1 cellular context compared by ENCODE assay signal in genomic region chr1:21946836-21947587, GRCh38.
TF ChIP-seq lines count a peak whose summit lies in the region.

No MANE protein-coding gene starts in this region.

TF ChIP-seq in HepG2, 621 proteins besides CTCF, POLR2A, EP300 and RAD21 (continued from another document and continues in another):
- TF ChIP-seq, protein P1, sequence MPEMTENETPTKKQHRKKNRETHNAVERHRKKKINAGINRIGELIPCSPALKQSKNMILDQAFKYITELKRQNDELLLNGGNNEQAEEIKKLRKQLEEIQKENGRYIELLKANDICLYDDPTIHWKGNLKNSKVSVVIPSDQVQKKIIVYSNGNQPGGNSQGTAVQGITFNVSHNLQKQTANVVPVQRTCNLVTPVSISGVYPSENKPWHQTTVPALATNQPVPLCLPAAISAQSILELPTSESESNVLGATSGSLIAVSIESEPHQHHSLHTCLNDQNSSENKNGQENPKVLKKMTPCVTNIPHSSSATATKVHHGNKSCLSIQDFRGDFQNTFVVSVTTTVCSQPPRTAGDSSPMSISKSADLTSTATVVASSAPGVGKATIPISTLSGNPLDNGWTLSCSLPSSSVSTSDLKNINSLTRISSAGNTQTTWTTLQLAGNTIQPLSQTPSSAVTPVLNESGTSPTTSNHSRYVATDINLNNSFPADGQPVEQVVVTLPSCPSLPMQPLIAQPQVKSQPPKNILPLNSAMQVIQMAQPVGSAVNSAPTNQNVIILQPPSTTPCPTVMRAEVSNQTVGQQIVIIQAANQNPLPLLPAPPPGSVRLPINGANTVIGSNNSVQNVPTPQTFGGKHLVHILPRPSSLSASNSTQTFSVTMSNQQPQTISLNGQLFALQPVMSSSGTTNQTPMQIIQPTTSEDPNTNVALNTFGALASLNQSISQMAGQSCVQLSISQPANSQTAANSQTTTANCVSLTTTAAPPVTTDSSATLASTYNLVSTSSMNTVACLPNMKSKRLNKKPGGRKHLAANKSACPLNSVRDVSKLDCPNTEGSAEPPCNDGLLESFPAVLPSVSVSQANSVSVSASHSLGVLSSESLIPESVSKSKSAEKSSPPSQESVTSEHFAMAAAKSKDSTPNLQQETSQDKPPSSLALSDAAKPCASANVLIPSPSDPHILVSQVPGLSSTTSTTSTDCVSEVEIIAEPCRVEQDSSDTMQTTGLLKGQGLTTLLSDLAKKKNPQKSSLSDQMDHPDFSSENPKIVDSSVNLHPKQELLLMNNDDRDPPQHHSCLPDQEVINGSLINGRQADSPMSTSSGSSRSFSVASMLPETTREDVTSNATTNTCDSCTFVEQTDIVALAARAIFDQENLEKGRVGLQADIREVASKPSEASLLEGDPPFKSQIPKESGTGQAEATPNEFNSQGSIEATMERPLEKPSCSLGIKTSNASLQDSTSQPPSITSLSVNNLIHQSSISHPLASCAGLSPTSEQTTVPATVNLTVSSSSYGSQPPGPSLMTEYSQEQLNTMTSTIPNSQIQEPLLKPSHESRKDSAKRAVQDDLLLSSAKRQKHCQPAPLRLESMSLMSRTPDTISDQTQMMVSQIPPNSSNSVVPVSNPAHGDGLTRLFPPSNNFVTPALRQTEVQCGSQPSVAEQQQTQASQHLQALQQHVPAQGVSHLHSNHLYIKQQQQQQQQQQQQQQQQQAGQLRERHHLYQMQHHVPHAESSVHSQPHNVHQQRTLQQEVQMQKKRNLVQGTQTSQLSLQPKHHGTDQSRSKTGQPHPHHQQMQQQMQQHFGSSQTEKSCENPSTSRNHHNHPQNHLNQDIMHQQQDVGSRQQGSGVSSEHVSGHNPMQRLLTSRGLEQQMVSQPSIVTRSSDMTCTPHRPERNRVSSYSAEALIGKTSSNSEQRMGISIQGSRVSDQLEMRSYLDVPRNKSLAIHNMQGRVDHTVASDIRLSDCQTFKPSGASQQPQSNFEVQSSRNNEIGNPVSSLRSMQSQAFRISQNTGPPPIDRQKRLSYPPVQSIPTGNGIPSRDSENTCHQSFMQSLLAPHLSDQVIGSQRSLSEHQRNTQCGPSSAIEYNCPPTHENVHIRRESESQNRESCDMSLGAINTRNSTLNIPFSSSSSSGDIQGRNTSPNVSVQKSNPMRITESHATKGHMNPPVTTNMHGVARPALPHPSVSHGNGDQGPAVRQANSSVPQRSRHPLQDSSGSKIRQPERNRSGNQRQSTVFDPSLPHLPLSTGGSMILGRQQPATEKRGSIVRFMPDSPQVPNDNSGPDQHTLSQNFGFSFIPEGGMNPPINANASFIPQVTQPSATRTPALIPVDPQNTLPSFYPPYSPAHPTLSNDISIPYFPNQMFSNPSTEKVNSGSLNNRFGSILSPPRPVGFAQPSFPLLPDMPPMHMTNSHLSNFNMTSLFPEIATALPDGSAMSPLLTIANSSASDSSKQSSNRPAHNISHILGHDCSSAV (CRISPR knock-in tag; IDR thresholded peaks at IDR 0.05; ENCODE audit: borderline replicate concordance) = no peak
- TF ChIP-seq ZNF766 (CRISPR knock-in tag; IDR thresholded peaks at IDR 0.05; ENCODE audit: borderline replicate concordance) (no peak), ARHGAP35 (CRISPR knock-in tag; IDR thresholded peaks at IDR 0.05; ENCODE audit: borderline replicate concordance) (no peak), POLR2AphosphoS5 (IDR thresholded peaks at IDR 0.05; ENCODE audit: low read depth, low read length) (no peak), ZSCAN12 (CRISPR knock-in tag; IDR thresholded peaks at IDR 0.05) (peak; percentile 36; the same call in 1 of the 2 replicates), ZSCAN25 (CRISPR knock-in tag; IDR thresholded peaks at IDR 0.05) (0 out of 2 replicates have a peak, but pooled peaks have one; percentile 20), ZFP36 (IDR thresholded peaks at IDR 0.05; ENCODE audit: borderline replicate concordance, low read depth, low read length, partially characterized antibody) (no peak), PRDM10 (CRISPR knock-in tag; IDR thresholded peaks at IDR 0.05; ENCODE audit: low read depth) (no peak), ZNF296 (CRISPR knock-in tag; conservative IDR thresholded peaks at IDR 0.05) (no peak), CCDC6 (CRISPR knock-in tag; IDR thresholded peaks at IDR 0.05) (no peak), MTF1 (CRISPR knock-in tag; IDR thresholded peaks at IDR 0.05) (no peak), SRSF4 (IDR thresholded peaks at IDR 0.05; ENCODE audit: low read depth, low read length, poor library complexity, severe bottlenecking) (no peak), ZNF839 (CRISPR knock-in tag; IDR thresholded peaks at IDR 0.05; ENCODE audit: borderline replicate concordance) (no peak), ZNF232 (CRISPR knock-in tag; IDR thresholded peaks at IDR 0.05; ENCODE audit: borderline replicate concordance) (0 out of 2 replicates have a peak, but pooled peaks have one; percentile 49), ZBTB42 (CRISPR knock-in tag; IDR thresholded peaks at IDR 0.05) (no peak), TMF1 (CRISPR knock-in tag; IDR thresholded peaks at IDR 0.05; ENCODE audit: low read depth) (no peak), ZBTB49 (CRISPR knock-in tag; IDR thresholded peaks at IDR 0.05; ENCODE audit: borderline replicate concordance) (no peak), SRY (CRISPR knock-in tag; IDR thresholded peaks at IDR 0.05) (no peak), ZNF674 (CRISPR knock-in tag; IDR thresholded peaks at IDR 0.05; ENCODE audit: low read depth) (no peak), ZNF687 (CRISPR knock-in tag; IDR thresholded peaks at IDR 0.05) (peak; percentile 96), ZBTB7A (CRISPR knock-in tag; IDR thresholded peaks at IDR 0.05) (no peak), ZNF83 (CRISPR knock-in tag; IDR thresholded peaks at IDR 0.05; ENCODE audit: borderline replicate concordance) (no peak), ZNF589 (CRISPR knock-in tag; conservative IDR thresholded peaks at IDR 0.05) (no peak)
- TF ChIP-seq, protein P2, sequence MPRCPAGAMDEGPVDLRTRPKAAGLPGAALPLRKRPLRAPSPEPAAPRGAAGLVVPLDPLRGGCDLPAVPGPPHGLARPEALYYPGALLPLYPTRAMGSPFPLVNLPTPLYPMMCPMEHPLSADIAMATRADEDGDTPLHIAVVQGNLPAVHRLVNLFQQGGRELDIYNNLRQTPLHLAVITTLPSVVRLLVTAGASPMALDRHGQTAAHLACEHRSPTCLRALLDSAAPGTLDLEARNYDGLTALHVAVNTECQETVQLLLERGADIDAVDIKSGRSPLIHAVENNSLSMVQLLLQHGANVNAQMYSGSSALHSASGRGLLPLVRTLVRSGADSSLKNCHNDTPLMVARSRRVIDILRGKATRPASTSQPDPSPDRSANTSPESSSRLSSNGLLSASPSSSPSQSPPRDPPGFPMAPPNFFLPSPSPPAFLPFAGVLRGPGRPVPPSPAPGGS (CRISPR knock-in tag; IDR thresholded peaks at IDR 0.05) = peak; percentile 92
- TF ChIP-seq, protein P3, sequence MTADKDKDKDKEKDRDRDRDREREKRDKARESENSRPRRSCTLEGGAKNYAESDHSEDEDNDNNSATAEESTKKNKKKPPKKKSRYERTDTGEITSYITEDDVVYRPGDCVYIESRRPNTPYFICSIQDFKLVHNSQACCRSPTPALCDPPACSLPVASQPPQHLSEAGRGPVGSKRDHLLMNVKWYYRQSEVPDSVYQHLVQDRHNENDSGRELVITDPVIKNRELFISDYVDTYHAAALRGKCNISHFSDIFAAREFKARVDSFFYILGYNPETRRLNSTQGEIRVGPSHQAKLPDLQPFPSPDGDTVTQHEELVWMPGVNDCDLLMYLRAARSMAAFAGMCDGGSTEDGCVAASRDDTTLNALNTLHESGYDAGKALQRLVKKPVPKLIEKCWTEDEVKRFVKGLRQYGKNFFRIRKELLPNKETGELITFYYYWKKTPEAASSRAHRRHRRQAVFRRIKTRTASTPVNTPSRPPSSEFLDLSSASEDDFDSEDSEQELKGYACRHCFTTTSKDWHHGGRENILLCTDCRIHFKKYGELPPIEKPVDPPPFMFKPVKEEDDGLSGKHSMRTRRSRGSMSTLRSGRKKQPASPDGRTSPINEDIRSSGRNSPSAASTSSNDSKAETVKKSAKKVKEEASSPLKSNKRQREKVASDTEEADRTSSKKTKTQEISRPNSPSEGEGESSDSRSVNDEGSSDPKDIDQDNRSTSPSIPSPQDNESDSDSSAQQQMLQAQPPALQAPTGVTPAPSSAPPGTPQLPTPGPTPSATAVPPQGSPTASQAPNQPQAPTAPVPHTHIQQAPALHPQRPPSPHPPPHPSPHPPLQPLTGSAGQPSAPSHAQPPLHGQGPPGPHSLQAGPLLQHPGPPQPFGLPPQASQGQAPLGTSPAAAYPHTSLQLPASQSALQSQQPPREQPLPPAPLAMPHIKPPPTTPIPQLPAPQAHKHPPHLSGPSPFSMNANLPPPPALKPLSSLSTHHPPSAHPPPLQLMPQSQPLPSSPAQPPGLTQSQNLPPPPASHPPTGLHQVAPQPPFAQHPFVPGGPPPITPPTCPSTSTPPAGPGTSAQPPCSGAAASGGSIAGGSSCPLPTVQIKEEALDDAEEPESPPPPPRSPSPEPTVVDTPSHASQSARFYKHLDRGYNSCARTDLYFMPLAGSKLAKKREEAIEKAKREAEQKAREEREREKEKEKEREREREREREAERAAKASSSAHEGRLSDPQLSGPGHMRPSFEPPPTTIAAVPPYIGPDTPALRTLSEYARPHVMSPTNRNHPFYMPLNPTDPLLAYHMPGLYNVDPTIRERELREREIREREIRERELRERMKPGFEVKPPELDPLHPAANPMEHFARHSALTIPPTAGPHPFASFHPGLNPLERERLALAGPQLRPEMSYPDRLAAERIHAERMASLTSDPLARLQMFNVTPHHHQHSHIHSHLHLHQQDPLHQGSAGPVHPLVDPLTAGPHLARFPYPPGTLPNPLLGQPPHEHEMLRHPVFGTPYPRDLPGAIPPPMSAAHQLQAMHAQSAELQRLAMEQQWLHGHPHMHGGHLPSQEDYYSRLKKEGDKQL (CRISPR knock-in tag; IDR thresholded peaks at IDR 0.05; ENCODE audit: low read depth) = no peak
